In the genomic region with DNA sequence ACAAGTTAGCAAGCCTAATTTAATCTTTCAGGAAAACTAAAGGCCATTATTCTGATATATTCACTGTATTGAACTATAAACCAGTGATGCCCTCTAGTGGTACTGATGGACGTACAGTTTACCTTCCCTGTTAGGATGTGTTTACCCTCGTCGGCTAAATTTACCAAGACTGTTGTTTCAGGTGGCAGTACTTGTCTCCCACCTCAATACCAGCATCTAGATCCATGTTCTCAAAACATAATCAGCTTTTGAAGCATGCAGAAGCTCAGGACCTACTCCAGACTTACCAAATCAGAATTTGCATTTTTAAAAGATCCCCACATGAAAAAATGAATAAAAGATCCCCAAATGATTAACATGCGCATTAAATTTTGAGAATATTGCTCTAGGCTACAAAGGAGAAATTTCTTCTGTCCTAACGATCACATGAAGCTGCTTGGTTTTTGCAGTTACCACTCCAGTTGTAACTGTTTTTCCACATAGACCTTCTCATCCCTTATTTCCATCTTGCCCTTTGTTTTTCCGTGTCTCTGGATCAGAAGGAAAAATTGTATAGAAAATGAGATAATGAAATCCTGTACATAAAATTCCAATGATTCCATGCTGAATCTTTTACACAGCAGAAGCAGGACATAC, we compare ENCODE assay signal across 8 cellular contexts. TPM values are rescaled to one million over a fixed set of nuclear protein-coding genes. Genes with fewer than 3 reads are reported as not detected.
DNase-seq lines count a peak whose midpoint lies in the region; FAIRE-seq and TF ChIP-seq lines count a peak whose summit lies in the region.

No MANE protein-coding gene starts in this region.

- no peaks in the 10 kb centered on the region for H3K27me3 ChIP-seq in Loucy (ENCODE audit: insufficient read depth, low read length, poor library complexity, severe bottlenecking)

- no peak overlapping the region for H3K9ac ChIP-seq in Loucy (ENCODE audit: low read depth, low read length, poor library complexity, severe bottlenecking)

- H3K4me2 ChIP-seq in Loucy (ENCODE audit: low read depth, low read length, poor library complexity, severe bottlenecking), result no peak overlapping the region

- H3K36me3 ChIP-seq in Loucy (ENCODE audit: insufficient read depth, low read length), result peaks cover 27% of the 10 kb centered on the region

- DNase-seq in D721Med (ENCODE audit: insufficient read length, low spot score) (no peak), GM20000 (ENCODE audit: low spot score) (no peak), SK-MEL-5 (ENCODE audit: low read depth, low spot score) (peak; percentile 78), fibroblast of gingiva (ENCODE audit: low read depth) (peak; percentile 17), pons (ENCODE audit: low spot score) (peak; percentile 79), GOT3 (lab: John Stamatoyannopoulos, UW) (no peak)
- no peak for DNase-seq in stimulated activated CD4-positive, alpha-beta T cell treated with anti-CD3 and anti-CD28 coated beads, Interleukin-1b, Interleukin-23, amount 100 ng/mL, for 48 hours

- no peaks in the 10 kb centered on the region for H3K9me2 ChIP-seq in Loucy (replicated peaks; ENCODE audit: low read depth, low read length)

- peaks cover 7% of the 10 kb centered on the region for H4K20me1 ChIP-seq in Loucy (ENCODE audit: insufficient read depth, low read length, poor library complexity, severe bottlenecking)

- peaks cover 5% of the 10 kb centered on the region; the same call in 1 of the 2 replicates for H3F3A ChIP-seq in Loucy (ENCODE audit: low read depth)

- in situ Hi-C loops in SK-MEL-5 (cut with HindIII; ENCODE audit: low pct_unique_long_range_greater_than_20kb, low sequenced_read_pairs), result no loop called here

- TF ChIP-seq CTCF in D721Med (IDR thresholded peaks at IDR 0.05; ENCODE audit: insufficient read depth, missing control alignments), result peak; percentile 57
- peak; percentile 38 for TF ChIP-seq CTCF in GM20000 (IDR thresholded peaks at IDR 0.05; ENCODE audit: extremely low read depth, missing control alignments)
- TF ChIP-seq CTCF in Loucy (conservative IDR thresholded peaks at IDR 0.05; ENCODE audit: low read length), result peak; percentile 74

- peaks cover 21% of the 10 kb centered on the region for H3K79me2 ChIP-seq in Loucy (ENCODE audit: insufficient read depth, low read length)

- peak; percentile 92 for FAIRE-seq in D721Med (lab: Jason Lieb, UNC)

- H3K4me1 ChIP-seq in Loucy (ENCODE audit: insufficient read depth, low read length, poor library complexity, severe bottlenecking), result peaks cover 5% of the 10 kb centered on the region

- H3K4me3 ChIP-seq in Loucy (ENCODE audit: low read length, poor library complexity, severe bottlenecking), result no peak overlapping the region

- no peaks in the 10 kb centered on the region for H3K9me3 ChIP-seq in Loucy (ENCODE audit: insufficient read depth, low read depth, low read length)

- H2AFZ ChIP-seq in Loucy (ENCODE audit: low read length), result no peak overlapping the region

RNA-seq across cellular contexts. Expression of a gene that starts 3.2 kb away (rescaled TPM):
- 0.53 and 0.85 TPM in 2 replicates for total RNA-seq in SK-MEL-5 (2014; rRNA removed; shearing (Covaris generic))
- polyA plus RNA-seq in SK-MEL-5 (2015; cell fraction: cytosol; rRNA removed), result 0.40 TPM in 1 of 2 replicates, not detected in the other
- polyA plus RNA-seq in SK-MEL-5 (2015; cell fraction: nucleus; rRNA removed), result 0.28 and 0.50 TPM in 2 replicates

RNA-seq across cellular contexts. Expression of a gene that starts 10.4 kb away (rescaled TPM):
- 33.8 and 33.9 TPM in 2 replicates for total RNA-seq in SK-MEL-5 (2014; rRNA removed; shearing (Covaris generic))
- polyA plus RNA-seq in SK-MEL-5 (2015; cell fraction: cytosol; rRNA removed), result 13.6 and 14.3 TPM in 2 replicates
- polyA plus RNA-seq in SK-MEL-5 (2015; cell fraction: nucleus; rRNA removed), result 12.5 and 14.0 TPM in 2 replicates

RNA-seq across cellular contexts. Expression of a gene that starts 10.7 kb away (rescaled TPM):
- total RNA-seq in SK-MEL-5 (2014; rRNA removed; shearing (Covaris generic)), result 14.6 and 14.9 TPM in 2 replicates
- polyA plus RNA-seq in SK-MEL-5 (2015; cell fraction: cytosol; rRNA removed), result 6.0 and 7.8 TPM in 2 replicates
- 32.9 and 35.8 TPM in 2 replicates for polyA plus RNA-seq in SK-MEL-5 (2015; cell fraction: nucleus; rRNA removed)

RNA-seq across cellular contexts. Expression of a gene that starts 47.6 kb away (rescaled TPM):
- total RNA-seq in SK-MEL-5 (2014; rRNA removed; shearing (Covaris generic)), result not detected in 2 replicates
- not detected in 2 replicates for polyA plus RNA-seq in SK-MEL-5 (2015; cell fraction: cytosol; rRNA removed)
- polyA plus RNA-seq in SK-MEL-5 (2015; cell fraction: nucleus; rRNA removed), result not detected in 2 replicates

Comparison
In these comparisons a context has a peak if more than half of its experiments do, and no peak if none do; other contexts are left out.
1. DNase-seq: peak in SK-MEL-5 (single experiment), fibroblast of gingiva (single experiment) and pons (single experiment); none in D721Med (single experiment), GM20000 (single experiment), GOT3 (single experiment) and stimulated activated CD4-positive, alpha-beta T cell treated with anti-CD3 and anti-CD28 coated beads, Interleukin-1b, Interleukin-23, amount 100 ng/mL, for 48 hours (single experiment).
2. Peak in every context shown above with its lines, with median percentiles within 50 percentile points of each other: CTCF ChIP-seq.